Comparison of ENCODE assay signal across 8 cellular contexts in the genomic region with DNA sequence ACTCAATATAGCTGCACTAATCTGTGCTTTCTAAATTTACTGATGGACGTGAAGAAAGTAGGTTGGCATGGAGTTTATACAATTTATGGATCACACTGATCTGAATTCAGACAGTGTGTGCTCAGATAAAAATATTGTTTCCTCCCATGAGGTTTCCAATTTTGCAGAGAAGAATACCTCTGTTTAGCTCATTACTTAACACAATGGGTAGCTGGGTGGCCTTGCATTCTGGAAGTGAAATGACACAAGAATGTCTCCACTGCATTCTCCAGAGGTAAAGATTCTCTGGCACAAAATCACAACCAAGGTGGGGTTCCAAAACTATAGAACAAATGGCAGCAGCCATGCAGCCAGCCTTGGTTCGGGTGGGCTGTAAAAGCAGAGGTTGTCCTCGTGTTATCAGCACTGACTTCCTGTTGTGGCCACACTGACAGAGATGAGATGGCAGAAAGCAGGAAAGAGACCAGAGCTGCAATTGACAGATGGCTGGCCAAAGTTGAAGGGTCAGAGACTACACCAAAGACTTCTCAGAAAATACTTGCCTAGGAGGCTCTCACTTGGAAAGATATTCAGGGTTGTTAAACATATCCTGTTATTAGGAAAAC. TPM values are rescaled to one million over a fixed set of nuclear protein-coding genes. Genes with fewer than 3 reads are reported as not detected.
DNase-seq lines count a peak whose midpoint lies in the region; ATAC-seq and TF ChIP-seq lines count a peak whose summit lies in the region.

No MANE protein-coding gene starts in this region.

- no peaks in the 10 kb centered on the region for H3K79me2 ChIP-seq in GM23338 (replicated peaks; ENCODE audit: insufficient read depth)

- H3K4me1 Mint-ChIP-seq in GM23338, result no peaks in the 10 kb centered on the region

- H3K27ac Mint-ChIP-seq in GM23338, result no peak overlapping the region

- WGBS in liver, result 60% methylated on average over 3 of the region's 3 CpGs

- H2AFZ ChIP-seq in GM23338, result peak overlapping the region; percentile 85

- TF ChIP-seq CTCF in GM23338 (conservative IDR thresholded peaks at IDR 0.05; ENCODE audit: low read depth in 2 of 2) (no peak), liver (IDR thresholded peaks at IDR 0.05; ENCODE audit: low read depth, low read length, missing input control) (no peak), ascending aorta (IDR thresholded peaks at IDR 0.05) (no peak)

- H3K27me3 ChIP-seq in GM23338 (ENCODE audit: insufficient read depth) (no peaks in the 10 kb centered on the region), liver (ENCODE audit: control insufficient read depth in 4 of 4, insufficient read depth in 4 of 4, low read length in 3 of 4) (no peaks in the 10 kb centered on the region), ascending aorta (no peaks in the 10 kb centered on the region)

- intact Hi-C loops in ascending aorta (cut with DNase I), result no loop called here

- no peak for DNase-seq in GM23338 (ENCODE audit: low spot score)
- peak; percentile 67 for DNase-seq in KBM-7
- DNase-seq in NCI-H82 treated with DMSO at 0.1 percent for 48 hours (lab: John Stamatoyannopoulos, UW; ENCODE audit: unreplicated experiment), result no peak
- DNase-seq in ascending aorta (ENCODE audit: low spot score in 2 of 2), result no peak
- DNase-seq in LoVo (ENCODE audit: low spot score), result no peak
- DNase-seq in NCI-H2171 treated with DMSO at 0.1 percent for 48 hours (lab: John Stamatoyannopoulos, UW), result no peak

- no peaks in the 10 kb centered on the region for H3K9me2 ChIP-seq in GM23338 (ENCODE audit: insufficient read depth)

- ATAC-seq in GM18867 (IDR thresholded peaks at IDR 0.05; ENCODE audit: unreplicated experiment) (peak; percentile 84), GM23338 (no peak)

- H3K4me3 ChIP-seq in GM23338, result no peak overlapping the region
- no peak overlapping the region for H3K4me3 ChIP-seq in liver (ENCODE audit: low read depth in 1 of 3, low read length in 3 of 3)
- H3K4me3 ChIP-seq in ascending aorta, result no peak overlapping the region

- H3K4me2 ChIP-seq in GM23338, result no peak overlapping the region

- H3K4me3 Mint-ChIP-seq in GM23338, result no peak overlapping the region

- no peak overlapping the region for H3K9ac ChIP-seq in liver (ENCODE audit: low read depth in 1 of 2, low read length in 2 of 2)

- no peaks in the 10 kb centered on the region for H4K20me1 ChIP-seq in GM23338 (replicated peaks; ENCODE audit: insufficient read depth)

- no peak for TF ChIP-seq RAD21 in liver (IDR thresholded peaks at IDR 0.05)

- no peaks in the 10 kb centered on the region for H3F3A ChIP-seq in GM23338 (replicated peaks; ENCODE audit: low read depth)

- H3K9me3 Mint-ChIP-seq in GM23338, result no peaks in the 10 kb centered on the region

- H3K9me3 ChIP-seq in liver (ENCODE audit: control insufficient read depth in 4 of 4, low read length in 3 of 4), result no peaks in the 10 kb centered on the region
- H3K9me3 ChIP-seq in ascending aorta, result no peaks in the 10 kb centered on the region

- H3K36me3 ChIP-seq in GM23338 (ENCODE audit: insufficient read depth) (no peaks in the 10 kb centered on the region), liver (ENCODE audit: control insufficient read depth in 4 of 4, insufficient read depth in 3 of 4, low read depth in 1 of 4, low read length in 3 of 4) (no peaks in the 10 kb centered on the region), ascending aorta (no peaks in the 10 kb centered on the region)

- H3K4me1 ChIP-seq in GM23338 (ENCODE audit: insufficient read depth), result no peaks in the 10 kb centered on the region
- no peaks in the 10 kb centered on the region for H3K4me1 ChIP-seq in liver (ENCODE audit: control insufficient read depth in 4 of 4, insufficient read depth in 4 of 4, low read length in 3 of 4)
- H3K4me1 ChIP-seq in ascending aorta, result peaks cover 0 to 7% of the 10 kb centered on the region in 2 donors

- in situ Hi-C loops in KBM-7 (cut with MboI; ENCODE audit: low pct_unique_long_range_greater_than_20kb, low sequenced_read_pairs), result no loop called here

- no peaks in the 10 kb centered on the region for H3K36me3 Mint-ChIP-seq in GM23338 (ENCODE audit: low read depth)

- no peaks in the 10 kb centered on the region for H3K27me3 Mint-ChIP-seq in GM23338 (ENCODE audit: insufficient read depth, low read depth, poor library complexity)

- H3K27ac ChIP-seq in GM23338 (ENCODE audit: low read depth) (no peak overlapping the region), liver (ENCODE audit: low read depth in 1 of 2, low read length in 2 of 2) (no peak overlapping the region), ascending aorta (no peak overlapping the region)

TF ChIP-seq in GM23338, 12 proteins besides CTCF, POLR2A, EP300 and RAD21 (continues in another document):
- TF ChIP-seq POLR2AphosphoS5 (IDR thresholded peaks at IDR 0.05; ENCODE audit: low read depth) (no peak), EZH2 (IDR thresholded peaks at IDR 0.05; ENCODE audit: low read depth, unreplicated experiment) (no peak), JUNB (IDR thresholded peaks at IDR 0.05; ENCODE audit: unreplicated experiment) (no peak), STAT1 (IDR thresholded peaks at IDR 0.05; ENCODE audit: unreplicated experiment) (no peak)

TF ChIP-seq in liver, 16 proteins besides CTCF, POLR2A, EP300 and RAD21:
- TF ChIP-seq TAF1 (conservative IDR thresholded peaks at IDR 0.05) (no peak), NR2F2 (IDR thresholded peaks at IDR 0.05) (peak; percentile 20)

RNA-seq across cellular contexts. Expression of gene HDAC2, which starts 50.2 kb away (rescaled TPM):
- 355 and 413 TPM in 2 replicates for total RNA-seq in GM23338 (2014; rRNA removed; shearing (Covaris generic))
- polyA plus RNA-seq in GM23338 (2016; fragmentation: Nextera tagmentation; extraction: Ambion mirVana) (324 and 343 TPM in 2 replicates), liver (10 to 100 TPM; 20.6 to 21.4 TPM)
- total RNA-seq in liver (10 to 100 TPM; 14.7 to 56.9 TPM), ascending aorta (19.1 TPM)
